ENCODE assay signal across 18 cellular contexts in genomic region chr18:6281874-6282273, GRCh38.
"Had no signal": no experiment of that assay in that cellular context is flagged by ENCODE, and none has a peak within 500 bp of the region (broad histone marks: within the 10 kb centered on the region; RNA-seq: fewer than 3 reads in every experiment).

No MANE protein-coding gene starts in this region.

- DNase-seq: activated CD4-positive, alpha-beta T cell treated with anti-CD3 and anti-CD28 coated beads for 1 hour; activated CD4-positive, alpha-beta T cell treated with anti-CD3 and anti-CD28 coated beads, Interleukin-2, amount 50 U/mL, for 48 hours; activated naive CD4-positive, alpha-beta T cell treated with Interleukin-2 at 50 U/mL for 16 hours; activated naive CD8-positive, alpha-beta T cell treated with anti-CD3 and anti-CD28 coated beads, Interleukin-2, amount 50 U/mL, for 24 hours; aorta; cerebellar nuclear complex; effector CD8-positive, alpha-beta T cell; foreskin melanocyte; immature natural killer cell; left cardiac atrium; mesenchymal stem cell; spleen; stomach; T-helper 9 cell had no signal

- H3K4me3 Mint-ChIP-seq: activated naive CD8-positive, alpha-beta T cell treated with anti-CD3 and anti-CD28 coated beads, Interleukin-2, amount 50 U/mL, for 24 hours; activated T-helper 17 cell treated with anti-CD3 and anti-CD28 coated beads, Interleukin-2, amount 50 U/mL, for 72 hours; immature natural killer cell; natural killer cell treated with Interleukin-12 subunit alpha and Interleukin-12 subunit beta and Interleukin-15 and Interleukin-18, amount 100 ng/mL, for 72 hours had no signal

- ATAC-seq: activated naive CD8-positive, alpha-beta T cell treated with anti-CD3 and anti-CD28 coated beads, Interleukin-2, amount 50 U/mL, for 24 hours; activated T-helper 17 cell treated with anti-CD3 and anti-CD28 coated beads, Interleukin-2, amount 50 U/mL, for 72 hours; natural killer cell treated with Interleukin-12 subunit alpha and Interleukin-12 subunit beta and Interleukin-15 and Interleukin-18, amount 100 ng/mL, for 72 hours; sciatic nerve had no signal

- H3K27ac ChIP-seq: spleen, stomach, thoracic aorta had no signal

- H3K4me1 ChIP-seq: spleen, stomach had no signal

- H3K9me3 Mint-ChIP-seq: activated naive CD8-positive, alpha-beta T cell treated with anti-CD3 and anti-CD28 coated beads, Interleukin-2, amount 50 U/mL, for 24 hours; immature natural killer cell; natural killer cell treated with Interleukin-12 subunit alpha and Interleukin-12 subunit beta and Interleukin-15 and Interleukin-18, amount 100 ng/mL, for 72 hours had no signal

- H3K27me3 ChIP-seq: spleen, stomach had no signal

- H3K27me3 Mint-ChIP-seq: activated naive CD8-positive, alpha-beta T cell treated with anti-CD3 and anti-CD28 coated beads, Interleukin-2, amount 50 U/mL, for 24 hours; activated T-helper 17 cell treated with anti-CD3 and anti-CD28 coated beads, Interleukin-2, amount 50 U/mL, for 72 hours; natural killer cell treated with Interleukin-12 subunit alpha and Interleukin-12 subunit beta and Interleukin-15 and Interleukin-18, amount 100 ng/mL, for 72 hours had no signal

- H3K27ac Mint-ChIP-seq: activated naive CD8-positive, alpha-beta T cell treated with anti-CD3 and anti-CD28 coated beads, Interleukin-2, amount 50 U/mL, for 24 hours; activated T-helper 17 cell treated with anti-CD3 and anti-CD28 coated beads, Interleukin-2, amount 50 U/mL, for 72 hours; natural killer cell treated with Interleukin-12 subunit alpha and Interleukin-12 subunit beta and Interleukin-15 and Interleukin-18, amount 100 ng/mL, for 72 hours had no signal

- H3K4me3 ChIP-seq: spleen, stomach, thoracic aorta had no signal

- H3K9me3 ChIP-seq: spleen, stomach, thoracic aorta had no signal

- H3K4me1 Mint-ChIP-seq: activated naive CD8-positive, alpha-beta T cell treated with anti-CD3 and anti-CD28 coated beads, Interleukin-2, amount 50 U/mL, for 24 hours; activated T-helper 17 cell treated with anti-CD3 and anti-CD28 coated beads, Interleukin-2, amount 50 U/mL, for 72 hours; immature natural killer cell had no signal

- H3K36me3 ChIP-seq: thoracic aorta had no signal
